In the genomic region with DNA sequence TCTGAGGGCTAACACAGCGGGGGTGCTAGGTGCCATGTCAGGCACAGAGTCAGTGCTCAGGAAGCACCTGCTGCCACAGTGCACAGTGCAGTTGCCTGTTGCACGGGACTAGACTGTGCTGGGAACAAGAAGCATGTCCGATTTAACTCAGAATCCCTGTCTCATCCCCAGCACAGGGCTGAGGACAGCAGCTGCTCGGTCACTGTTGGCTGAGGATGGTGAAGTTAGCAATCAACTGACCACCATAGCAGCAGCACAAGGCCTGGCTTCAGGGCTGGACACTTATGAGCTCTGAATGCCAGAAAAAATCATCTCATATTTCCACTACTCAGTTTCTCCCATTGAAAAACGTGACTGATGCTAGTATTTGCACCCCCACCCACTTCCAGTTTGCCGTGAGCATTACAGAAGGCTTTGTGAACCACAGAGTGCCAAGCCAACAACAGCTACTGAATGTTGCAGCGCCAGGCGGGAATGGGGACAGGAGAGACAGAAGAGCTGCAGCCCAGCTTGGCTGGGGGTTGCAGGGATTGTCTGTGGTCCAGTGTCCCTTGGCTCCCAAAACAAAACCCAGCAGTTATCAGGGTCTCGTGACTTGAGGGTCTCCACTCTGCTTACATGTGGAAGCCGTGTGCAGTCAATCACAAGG, we compare ENCODE assay signal across 10 cellular contexts.
"Had no signal": no experiment of that assay in that cellular context is flagged by ENCODE, and none has a peak within 500 bp of the region (broad histone marks: within the 10 kb centered on the region; RNA-seq: fewer than 3 reads in every experiment).

No MANE protein-coding gene starts in this region.

- H3K4me1 ChIP-seq: vagina had no signal

- ATAC-seq: activated T-cell treated with anti-CD3 and anti-CD28 coated beads, Interleukin-2, amount 50 U/mL, for 72 hours; left colon; stimulated activated naive CD8-positive, alpha-beta T cell treated with anti-CD3 and anti-CD28 coated beads, Interleukin-15, amount 100 ng/mL, for 72 hours had no signal

- H3K9me3 ChIP-seq: esophagus muscularis mucosa, vagina had no signal

- H3K4me3 ChIP-seq: cardiac muscle cell, esophagus muscularis mucosa, vagina had no signal

- DNase-seq: activated CD4-positive, alpha-beta T cell treated with anti-CD3 and anti-CD28 coated beads, Interleukin-2, amount 50 U/mL, for 48 hours; activated gamma-delta T cell treated with Interleukin-2 at 50 U/mL for 16 hours; activated naive CD8-positive, alpha-beta T cell treated with anti-CD3 and anti-CD28 coated beads for 36 hours; activated T-cell treated with anti-CD3 and anti-CD28 coated beads, Interleukin-2, amount 50 U/mL, for 72 hours; left colon; stimulated activated CD4-positive, alpha-beta T cell treated with anti-CD3 and anti-CD28 coated beads, Interleukin-4, amount 100 ng/mL, for 4 hours; stimulated activated naive CD8-positive, alpha-beta T cell treated with anti-CD3 and anti-CD28 coated beads, Interleukin-15, amount 100 ng/mL, for 72 hours had no signal

- H3K36me3 ChIP-seq: cardiac muscle cell, vagina had no signal

- H3K27me3 ChIP-seq: cardiac muscle cell, esophagus muscularis mucosa, vagina had no signal

- H3K27ac ChIP-seq: cardiac muscle cell, esophagus muscularis mucosa, vagina had no signal
